10 cellular contexts compared by ENCODE assay signal in genomic region chr1:197268012-197268411, GRCh38. TPM values are rescaled to one million over a fixed set of nuclear protein-coding genes. Genes with fewer than 3 reads are reported as not detected.
DNase-seq lines count a peak whose midpoint lies in the region; ATAC-seq and TF ChIP-seq lines count a peak whose summit lies in the region.
"Had no signal": no experiment of that assay in that cellular context is flagged by ENCODE, and none has a peak within 500 bp of the region (broad histone marks: within the 10 kb centered on the region; RNA-seq: fewer than 3 reads in every experiment).

Gene CRB1, plus strand, starts transcription at chr1:197268252. Its CDS starts 161 bp downstream, at chr1:197268413.

- no peaks in the 10 kb centered on the region for H3K4me1 Mint-ChIP-seq in osteocyte (ENCODE audit: unreplicated experiment)
- H3K4me1 Mint-ChIP-seq in CD8-positive, alpha-beta T cell (ENCODE audit: low read depth), result no peaks in the 10 kb centered on the region

- peaks cover 23% of the 10 kb centered on the region for H3K4me1 ChIP-seq in neuron (ENCODE audit: insufficient read depth, low read length)
- H3K4me1 ChIP-seq in CD8-positive, alpha-beta T cell (ENCODE audit: insufficient read depth, low read length), result no peaks in the 10 kb centered on the region

- peak within 1 kb of the TSS; percentile 85 for H2AFZ ChIP-seq in neuron (ENCODE audit: low read depth, low read length)

- peak; percentile 2 for DNase-seq in H7
- peak; percentile 13 for DNase-seq in NCI-H345 treated with DMSO at 0.1 percent for 48 hours (lab: John Stamatoyannopoulos, UW; ENCODE audit: unreplicated experiment)
- peak; percentile 7 for DNase-seq in choroid plexus epithelial cell (ENCODE audit: low read depth)
- no peak for DNase-seq in osteocyte (ENCODE audit: extremely low spot score, unreplicated experiment)
- DNase-seq in CD8-positive, alpha-beta T cell, result no peak
- DNase-seq in HuH-7.5 (ENCODE audit: low spot score), result no peak

- TF ChIP-seq CTCF in choroid plexus epithelial cell (conservative IDR thresholded peaks at IDR 0.05; ENCODE audit: low read depth, low read length) (no peak), osteocyte (IDR thresholded peaks at IDR 0.05) (no peak)
- no peak for TF ChIP-seq CTCF in CD8-positive, alpha-beta T cell (IDR thresholded peaks at IDR 0.05)

- H3K27ac ChIP-seq in CD8-positive, alpha-beta T cell (ENCODE audit: low read depth, low read length), result no peak within 1 kb of the TSS

- H3K9me3 Mint-ChIP-seq in osteocyte (ENCODE audit: unreplicated experiment), result no peaks in the 10 kb centered on the region
- H3K9me3 Mint-ChIP-seq in CD8-positive, alpha-beta T cell, result no peaks in the 10 kb centered on the region

- H3K36me3 Mint-ChIP-seq in osteocyte (ENCODE audit: unreplicated experiment), result no peaks in the 10 kb centered on the region
- no peaks in the 10 kb centered on the region for H3K36me3 Mint-ChIP-seq in CD8-positive, alpha-beta T cell

- no peak within 1 kb of the TSS for H3K27ac Mint-ChIP-seq in osteocyte (ENCODE audit: unreplicated experiment)
- H3K27ac Mint-ChIP-seq in CD8-positive, alpha-beta T cell, result no peak within 1 kb of the TSS

- POLR2A ChIA-PET in CD8-positive, alpha-beta T cell (lab: Charles Lee), result no interaction called here

- no peak within 1 kb of the TSS for H3K4me3 Mint-ChIP-seq in osteocyte (ENCODE audit: unreplicated experiment)
- no peak within 1 kb of the TSS for H3K4me3 Mint-ChIP-seq in CD8-positive, alpha-beta T cell

- H3K36me3 ChIP-seq in H7 (replicated peaks; ENCODE audit: control insufficient read depth, insufficient read depth, low read length), result no peaks in the 10 kb centered on the region
- no peaks in the 10 kb centered on the region for H3K36me3 ChIP-seq in neuron (ENCODE audit: insufficient read depth, low read length)
- no peaks in the 10 kb centered on the region for H3K36me3 ChIP-seq in CD8-positive, alpha-beta T cell (ENCODE audit: insufficient read depth, low read length)

- H3K4me3 ChIP-seq in H7 (ENCODE audit: insufficient read depth, low read depth, low read length) (no peak within 1 kb of the TSS), choroid plexus epithelial cell (ENCODE audit: low read depth, low read length) (no peak within 1 kb of the TSS), neuron (ENCODE audit: low read length) (peak within 1 kb of the TSS; percentile 43)
- no peak within 1 kb of the TSS for H3K4me3 ChIP-seq in CD8-positive, alpha-beta T cell (ENCODE audit: low read depth, low read length)

- H3K9me3 ChIP-seq in neuron (ENCODE audit: low read length), result no peaks in the 10 kb centered on the region
- H3K9me3 ChIP-seq in CD8-positive, alpha-beta T cell (ENCODE audit: low read length), result no peaks in the 10 kb centered on the region

- peaks cover 58% of the 10 kb centered on the region for H3K27me3 Mint-ChIP-seq in osteocyte (ENCODE audit: unreplicated experiment)
- H3K27me3 Mint-ChIP-seq in CD8-positive, alpha-beta T cell (ENCODE audit: low read depth), result peaks cover 2% of the 10 kb centered on the region

- CTCF ChIA-PET in CD8-positive, alpha-beta T cell (lab: Charles Lee), result no interaction called here

- intact Hi-C loops in CD8-positive, alpha-beta T cell (cut with DNase I, micrococcal nuclease), result no loop called here

- H3K27me3 ChIP-seq in H7 (ENCODE audit: control insufficient read depth, insufficient read depth, low read length), result no peaks in the 10 kb centered on the region
- no peaks in the 10 kb centered on the region for H3K27me3 ChIP-seq in neuron (ENCODE audit: insufficient read depth, low read length)
- H3K27me3 ChIP-seq in CD8-positive, alpha-beta T cell (ENCODE audit: insufficient read depth, low read length), result no peaks in the 10 kb centered on the region

- ATAC-seq in HG03439 (IDR thresholded peaks at IDR 0.05; ENCODE audit: unreplicated experiment), result no peak
- no peak for ATAC-seq in CD8-positive, alpha-beta T cell
- ATAC-seq: left lobe of liver had no signal

RNA-seq across cellular contexts. Expression of gene CRB1, which starts in this region (rescaled TPM):
- total RNA-seq in H7 (2014; rRNA removed; shearing (Covaris generic)), result not detected in 2 replicates
- total RNA-seq in osteocyte, result not detected in 2 replicates
- total RNA-seq in CD8-positive, alpha-beta T cell, result under 1 TPM in 1 of 2 experiments, not detected in 1; 0.81 TPM
- total RNA-seq: left lobe of liver, pulmonary artery endothelial cell had no signal

Comparison
In these comparisons a context has a peak if more than half of its experiments do, and no peak if none do; other contexts are left out.
1. Peak in DNase-seq in H7; RNA of the gene not detected or under 1 TPM.
2. DNase-seq: peak in NCI-H345 treated with DMSO at 0.1 percent for 48 hours (single experiment) and choroid plexus epithelial cell (single experiment); none in osteocyte (single experiment), CD8-positive, alpha-beta T cell (0 of 7) and HuH-7.5 (single experiment).